ENCODE assay signal across 8 cellular contexts in the genomic region with DNA sequence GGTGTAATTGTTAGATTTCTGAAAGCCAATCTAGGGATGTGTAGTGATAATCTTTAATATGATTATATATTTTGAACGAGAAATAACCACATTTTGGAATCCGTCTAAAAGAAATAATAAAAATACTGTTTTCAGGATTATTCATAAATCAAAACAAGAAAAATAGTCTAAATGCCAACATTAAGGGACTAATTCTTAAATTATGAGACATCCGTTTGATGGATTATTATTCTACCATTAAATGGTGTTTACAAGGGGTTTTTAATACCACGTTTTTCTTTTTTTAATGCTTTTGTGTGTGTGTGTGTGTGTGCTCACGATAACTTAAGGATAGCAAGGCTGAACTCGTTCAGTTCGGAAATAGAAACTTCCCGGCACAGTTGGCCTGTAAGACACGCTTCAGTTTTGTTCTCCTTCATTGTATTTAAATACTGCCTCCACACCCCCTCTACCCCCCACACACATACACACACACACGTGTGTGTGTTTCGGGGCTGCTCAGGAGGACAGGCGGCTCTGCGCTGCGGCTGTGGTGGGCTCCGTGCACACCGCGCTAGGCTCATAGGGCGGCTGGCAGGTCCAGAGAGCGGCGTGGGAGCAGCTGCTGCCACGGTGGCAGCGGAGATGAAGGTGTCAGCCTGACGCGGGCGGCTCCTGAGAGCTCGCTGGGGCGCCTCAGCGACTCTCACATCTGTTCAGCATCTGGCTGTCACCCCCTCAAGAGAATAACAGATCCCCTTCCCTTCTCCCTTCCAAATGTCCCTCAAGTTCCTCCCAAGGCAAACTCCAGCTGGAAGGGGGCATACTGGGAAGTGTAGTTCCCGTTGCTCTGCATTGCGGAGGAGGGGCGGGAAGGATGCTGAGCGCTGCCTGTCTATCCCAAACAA. TPM values are rescaled to one million over a fixed set of nuclear protein-coding genes. Genes with fewer than 3 reads are reported as not detected.
A peak's percentile ranks its signal among the peaks of the same experiment; 100 is the strongest.
DNase-seq lines count a peak whose midpoint lies in the region; ATAC-seq and TF ChIP-seq lines count a peak whose summit lies in the region.

No MANE protein-coding gene starts in this region.

- H3K27me3 ChIP-seq in Peyer's patch: peaks cover 0 to 9% of the 10 kb centered on the region in 2 donors
- peaks cover 2% of the 10 kb centered on the region for H3K27me3 ChIP-seq in lung (ENCODE audit: control insufficient read depth, insufficient read depth)
- peaks cover 88% of the 10 kb centered on the region for H3K27me3 ChIP-seq in transverse colon

- intact Hi-C loops in transverse colon (cut with DNase I; ENCODE audit: low total_unique reads): no loop called here

- DNase-seq in GM13976 (ENCODE audit: low spot score): peak; percentile 22
- peak in 1 of 3 donors; percentile 57 for DNase-seq in Peyer's patch
- DNase-seq in central memory CD4-positive, alpha-beta T cell: peak; percentile 11
- no peak for DNase-seq in lung (ENCODE audit: low spot score)
- peak; percentile 10 for DNase-seq in transverse colon

- 7 to 10% methylated on average over 32 of the region's 32 CpGs for WGBS in lung, 2 donors
- WGBS in transverse colon (ENCODE audit: low coverage in 1 of 2), 2 donors: 6 to 11% methylated on average over 9 to 32 of the region's 32 CpGs

- TF ChIP-seq CTCF in GM13976 (IDR thresholded peaks at IDR 0.05; ENCODE audit: borderline replicate concordance, control extremely low read depth, extremely low read depth, insufficient read depth, missing control alignments) (no peak), Peyer's patch (IDR thresholded peaks at IDR 0.05) (no peak), lung (IDR thresholded peaks at IDR 0.05; ENCODE audit: control extremely low read depth, extremely low read depth) (no peak), transverse colon (IDR thresholded peaks at IDR 0.05) (no peak)

- no peak for TF ChIP-seq POLR2A in Peyer's patch (IDR thresholded peaks at IDR 0.05)
- no peak for TF ChIP-seq POLR2A in transverse colon (IDR thresholded peaks at IDR 0.05)

- no peak for TF ChIP-seq EP300 in transverse colon (IDR thresholded peaks at IDR 0.05; ENCODE audit: low read depth)

- H3K36me3 ChIP-seq in Peyer's patch (no peaks in the 10 kb centered on the region), lung (ENCODE audit: control insufficient read depth in 2 of 2, insufficient read depth in 2 of 2, low read length in 2 of 2) (no peaks in the 10 kb centered on the region), transverse colon (no peaks in the 10 kb centered on the region)

- peak overlapping the region in 3 of 4 donors; percentile 33 to 38 (median 37) for H3K4me3 ChIP-seq in Peyer's patch
- H3K4me3 ChIP-seq in lung: peak overlapping the region; percentile 18
- peak overlapping the region in 2 of 4 donors; percentile 24 to 41 for H3K4me3 ChIP-seq in transverse colon

- H3K27ac ChIP-seq in Peyer's patch: no peak overlapping the region
- H3K27ac ChIP-seq in lung (ENCODE audit: low read depth in 1 of 2, low read length in 1 of 2): no peak overlapping the region
- no peak overlapping the region for H3K27ac ChIP-seq in transverse colon

- H3K9me3 ChIP-seq in Peyer's patch (no peaks in the 10 kb centered on the region), lung (ENCODE audit: control insufficient read depth in 2 of 2, insufficient read depth in 1 of 2, low read length in 1 of 2) (peaks cover 0 to 6% of the 10 kb centered on the region in 2 donors), transverse colon (no peaks in the 10 kb centered on the region)

- in situ Hi-C loops in GM13976 (cut with MboI; ENCODE audit: low sequenced_read_pairs, unreplicated experiment): no loop called here
- in situ Hi-C loops in transverse colon (cut with MboI; ENCODE audit: low pct_ligation_motif_present in 1 of 4, low pct_unique_long_range_greater_than_20kb in 1 of 4, low sequenced_read_pairs in 3 of 4): no loop called here

- ATAC-seq in lung (ENCODE audit: insufficient read depth, low FRiP score) (no peak), GM18870 (IDR thresholded peaks at IDR 0.05; ENCODE audit: unreplicated experiment) (no peak), GM19351 (IDR thresholded peaks at IDR 0.05; ENCODE audit: unreplicated experiment) (no peak), GM21786 (IDR thresholded peaks at IDR 0.05; ENCODE audit: unreplicated experiment) (no peak)

- H3K4me1 ChIP-seq in Peyer's patch (peaks cover 0 to 6% (median 0%) of the 10 kb centered on the region in 4 donors), lung (ENCODE audit: control insufficient read depth in 2 of 2, insufficient read depth in 2 of 2, low read length in 2 of 2) (peaks cover 0 to 2% of the 10 kb centered on the region in 2 donors), transverse colon (peaks cover 0 to 8% (median 6%) of the 10 kb centered on the region in 4 donors)

RNA-seq across cellular contexts. Expression of a gene that starts 23.0 kb away (rescaled TPM):
- total RNA-seq in Peyer's patch (10 to 100 TPM; 38.2 to 90.8 (median 40.1) TPM), lung (100 to 1,000 TPM; 105 to 197 TPM), transverse colon (10 to 100 TPM; 23.9 to 92.7 (median 69.4) TPM)
- polyA plus RNA-seq in lung: 100 to 1,000 TPM; 109 to 117 TPM
